ENCODE assay signal across 2 cellular contexts in genomic region chr6:38639498-38640215, GRCh38.
TF ChIP-seq lines count a peak whose summit lies in the region.

Gene BTBD9 (minus strand): TSS chr6:38639929.

TF ChIP-seq in GM23338, 12 proteins besides CTCF, POLR2A, EP300 and RAD21 (continued from another document):
- no peak for TF ChIP-seq ETS1 (IDR thresholded peaks at IDR 0.05)

TF ChIP-seq in SK-N-SH, 30 proteins besides CTCF, POLR2A, EP300 and RAD21 (continued from another document):
- TF ChIP-seq USF2 (IDR thresholded peaks at IDR 0.05; ENCODE audit: borderline replicate concordance, low read depth, low read length) (no peak), MXI1 (IDR thresholded peaks at IDR 0.05; ENCODE audit: low read depth, low read length) (no peak), FOXJ3 (CRISPR knock-in tag; IDR thresholded peaks at IDR 0.05) (no peak), MEF2A (IDR thresholded peaks at IDR 0.05; ENCODE audit: borderline replicate concordance, low read depth) (no peak), USF1 (IDR thresholded peaks at IDR 0.05; ENCODE audit: borderline replicate concordance, low read depth) (no peak), GABPA (IDR thresholded peaks at IDR 0.05; ENCODE audit: low read depth) (0 out of 2 replicates have a peak, but pooled peaks have one; percentile 34), MAX (IDR thresholded peaks at IDR 0.05; ENCODE audit: low read depth) (peak; percentile 21; the same call in 1 of the 2 replicates), CHD2 (IDR thresholded peaks at IDR 0.05; ENCODE audit: low read length, partially characterized antibody) (peak; percentile 19), REST (IDR thresholded peaks at IDR 0.05; ENCODE audit: low read depth, low read length) (no peak), TEAD4 (IDR thresholded peaks at IDR 0.05; ENCODE audit: borderline replicate concordance, insufficient read depth) (no peak), YY1 (IDR thresholded peaks at IDR 0.05; ENCODE audit: low read depth) (no peak), IRF3 (IDR thresholded peaks at IDR 0.05; ENCODE audit: low read depth, low read length) (no peak), RCOR1 (IDR thresholded peaks at IDR 0.05; ENCODE audit: low read length) (no peak), TAF1 (IDR thresholded peaks at IDR 0.05; ENCODE audit: borderline replicate concordance, low read depth, low read length) (peak; percentile 37; the same call in 1 of the 2 replicates), POLR2AphosphoS5 (IDR thresholded peaks at IDR 0.05; ENCODE audit: low read depth, low read length) (peak; percentile 61), ELF1 (IDR thresholded peaks at IDR 0.05) (peak; percentile 63; the same call in 1 of the 2 replicates), GATA2 (CRISPR knock-in tag; IDR thresholded peaks at IDR 0.05) (no peak), EZH2phosphoT487 (IDR thresholded peaks at IDR 0.05; ENCODE audit: borderline replicate concordance, low read depth) (no peak), SMC3 (IDR thresholded peaks at IDR 0.05; ENCODE audit: low read depth, low read length) (no peak), SIN3A (IDR thresholded peaks at IDR 0.05; ENCODE audit: borderline replicate concordance, low read depth, low read length) (no peak; the same call in 1 of the 2 replicates), RFX5 (IDR thresholded peaks at IDR 0.05; ENCODE audit: low read length) (no peak), ZBTB33 (IDR thresholded peaks at IDR 0.05; ENCODE audit: borderline replicate concordance, low read depth) (no peak), NRF1 (IDR thresholded peaks at IDR 0.05; ENCODE audit: low read depth, low read length) (peak; percentile 67)
TF ChIP-seq in SK-N-SH: peak in this region for 7.
